8 cellular contexts compared by ENCODE assay signal in the genomic region with DNA sequence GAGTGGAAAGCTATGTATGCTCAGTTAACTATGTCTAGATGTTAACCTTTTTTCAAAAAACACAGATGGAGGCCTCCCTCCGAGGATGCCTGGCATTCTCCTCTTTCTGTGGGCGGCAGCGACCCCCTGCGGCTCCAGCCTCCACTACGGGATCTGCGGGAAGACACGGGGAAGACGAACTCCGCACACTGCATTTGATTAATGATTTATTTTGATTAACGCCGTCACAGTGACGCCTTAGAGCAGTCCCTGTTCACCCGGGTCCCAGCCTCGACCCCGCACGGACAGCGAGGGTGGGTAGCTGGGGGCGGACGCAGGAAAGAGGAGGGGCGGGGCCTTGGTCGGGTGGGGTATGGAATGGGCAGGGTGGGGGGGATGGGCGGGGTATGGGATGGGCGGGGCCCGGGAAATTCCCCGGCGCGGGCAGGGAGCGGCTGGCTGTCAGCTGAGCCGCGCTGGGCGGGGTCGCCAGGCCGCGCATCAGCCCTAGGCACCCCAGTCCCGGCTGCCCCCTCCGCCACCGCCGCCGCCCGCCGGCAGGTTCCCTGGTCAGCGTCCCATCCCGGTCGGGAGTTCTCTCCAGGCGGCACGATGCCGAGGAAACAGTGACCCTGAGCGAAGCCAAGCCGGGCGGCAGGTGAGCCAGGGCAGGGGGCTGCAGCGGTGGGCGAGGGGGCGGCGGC. TPM values are rescaled to one million over a fixed set of nuclear protein-coding genes. Genes with fewer than 3 reads are reported as not detected.
A peak's percentile ranks its signal among the peaks of the same experiment; 100 is the strongest.
DNase-seq lines count a peak whose midpoint lies in the region; ATAC-seq and TF ChIP-seq lines count a peak whose summit lies in the region.

Gene OPTN, plus strand, starts transcription at position 498 of the 683 bp plus-strand sequence. CDS start 8,960 bp downstream, outside the sequence.

- H3K27me3 Mint-ChIP-seq in Caco-2 (ENCODE audit: insufficient read depth, unreplicated experiment): no peaks in the 10 kb centered on the region
- H3K27me3 Mint-ChIP-seq in activated T-helper 1 cell treated with anti-CD3 and anti-CD28 coated beads, Interleukin-12 subunit alpha, Interleukin-12 subunit beta, Interleukin-2, Interleukin-4 antibody, amounts not matched to agents 30 ng/mL and 10 ng/mL and 1 ng/mL, durations not matched to agents 14 hours and 24 hours and 36 hours (ENCODE audit: insufficient read depth): no peaks in the 10 kb centered on the region
- H3K27me3 Mint-ChIP-seq in naive thymus-derived CD4-positive, alpha-beta T cell: no peaks in the 10 kb centered on the region

- H3K4me3 Mint-ChIP-seq in Caco-2 (ENCODE audit: unreplicated experiment): peak within 1 kb of the TSS; percentile 74
- H3K4me3 Mint-ChIP-seq in activated T-helper 1 cell treated with anti-CD3 and anti-CD28 coated beads, Interleukin-12 subunit alpha, Interleukin-12 subunit beta, Interleukin-2, Interleukin-4 antibody, amounts not matched to agents 30 ng/mL and 10 ng/mL and 1 ng/mL, durations not matched to agents 14 hours and 24 hours and 36 hours: peak within 1 kb of the TSS; percentile 93
- H3K4me3 Mint-ChIP-seq in naive thymus-derived CD4-positive, alpha-beta T cell: peak within 1 kb of the TSS; percentile 83 to 97 (median 96)

- H2AFZ ChIP-seq in PC-9: peak within 1 kb of the TSS; percentile 93
- peak within 1 kb of the TSS; percentile 81 for H2AFZ ChIP-seq in fibroblast of lung (ENCODE audit: low read length)

- H3K27me3 ChIP-seq in Caco-2 (replicated peaks; ENCODE audit: control insufficient read depth, insufficient read depth, low read length): no peaks in the 10 kb centered on the region
- H3K27me3 ChIP-seq in PC-9 (ENCODE audit: insufficient read depth, low read depth): no peaks in the 10 kb centered on the region
- no peaks in the 10 kb centered on the region for H3K27me3 ChIP-seq in fibroblast of lung (ENCODE audit: control insufficient read depth, insufficient read depth, low read length)
- H3K27me3 ChIP-seq in naive thymus-derived CD4-positive, alpha-beta T cell (ENCODE audit: control insufficient read depth in 2 of 2, insufficient read depth in 2 of 2, low read length in 2 of 2): no peaks in the 10 kb centered on the region

- peaks cover 13% of the 10 kb centered on the region for H3K36me3 Mint-ChIP-seq in Caco-2 (ENCODE audit: insufficient read depth, unreplicated experiment)
- peaks cover 18% of the 10 kb centered on the region for H3K36me3 Mint-ChIP-seq in activated T-helper 1 cell treated with anti-CD3 and anti-CD28 coated beads, Interleukin-12 subunit alpha, Interleukin-12 subunit beta, Interleukin-2, Interleukin-4 antibody, amounts not matched to agents 30 ng/mL and 10 ng/mL and 1 ng/mL, durations not matched to agents 14 hours and 24 hours and 36 hours (ENCODE audit: low read depth)
- H3K36me3 Mint-ChIP-seq in naive thymus-derived CD4-positive, alpha-beta T cell: peaks cover 0 to 22% (median 3%) of the 10 kb centered on the region in 5 donors

- CTCF ChIA-PET in Caco-2 (lab: Charles Lee): interaction anchor here (0.5 to 1.6 kb wide), 11 partner anchors 9 to 437 kb away, joined by 3 to 24 read pairs (median 6); partner anchors contain the start of gene MCM10
- CTCF ChIA-PET in PC-9 (lab: Charles Lee): interaction anchor here (0.6 to 0.7 kb wide), 3 partner anchors 48 to 515 kb away, joined by 4 to 14 read pairs (median 5); no protein-coding TSS in a partner anchor
- CTCF ChIA-PET in naive thymus-derived CD4-positive, alpha-beta T cell (lab: Charles Lee): interaction anchor here (0.7 to 1.2 kb wide), 8 partner anchors 9 to 443 kb away, joined by 3 to 9 read pairs (median 3); partner anchors contain the start of gene MCM10

- peaks cover 22% of the 10 kb centered on the region for H3K4me1 Mint-ChIP-seq in Caco-2 (ENCODE audit: low read depth, unreplicated experiment)
- H3K4me1 Mint-ChIP-seq in activated T-helper 1 cell treated with anti-CD3 and anti-CD28 coated beads, Interleukin-12 subunit alpha, Interleukin-12 subunit beta, Interleukin-2, Interleukin-4 antibody, amounts not matched to agents 30 ng/mL and 10 ng/mL and 1 ng/mL, durations not matched to agents 14 hours and 24 hours and 36 hours (ENCODE audit: low read depth): peaks cover 55% of the 10 kb centered on the region
- H3K4me1 Mint-ChIP-seq in naive thymus-derived CD4-positive, alpha-beta T cell: peaks cover 28 to 52% (median 49%) of the 10 kb centered on the region in 7 donors

- peak within 1 kb of the TSS; percentile 48 for H3K27ac Mint-ChIP-seq in Caco-2 (ENCODE audit: unreplicated experiment)
- peak within 1 kb of the TSS; percentile 92 for H3K27ac Mint-ChIP-seq in activated T-helper 1 cell treated with anti-CD3 and anti-CD28 coated beads, Interleukin-12 subunit alpha, Interleukin-12 subunit beta, Interleukin-2, Interleukin-4 antibody, amounts not matched to agents 30 ng/mL and 10 ng/mL and 1 ng/mL, durations not matched to agents 14 hours and 24 hours and 36 hours
- H3K27ac Mint-ChIP-seq in naive thymus-derived CD4-positive, alpha-beta T cell: peak within 1 kb of the TSS; percentile 88 to 98 (median 94)

- POLR2A ChIA-PET in Caco-2 (lab: Charles Lee): interaction anchor here (0.6 to 0.9 kb wide), 3 partner anchors 9 to 1121 kb away, joined by 3 to 5 read pairs (median 3); no protein-coding TSS in a partner anchor
- POLR2A ChIA-PET in PC-9 (lab: Charles Lee; ENCODE audit: unreplicated experiment): interaction anchor here (0.5 to 0.6 kb wide), 2 partner anchors 21 to 1553 kb away, joined by 16 to 41 read pairs; no protein-coding TSS in a partner anchor
- POLR2A ChIA-PET in naive thymus-derived CD4-positive, alpha-beta T cell (lab: Charles Lee): interaction anchor here (0.6 to 2.4 kb wide), 8 partner anchors 8 to 1550 kb away, joined by 3 to 11 read pairs (median 4); no protein-coding TSS in a partner anchor

- no peaks in the 10 kb centered on the region for H3K9me3 ChIP-seq in Caco-2
- H3K9me3 ChIP-seq in PC-9 (ENCODE audit: insufficient read depth, low read depth): no peaks in the 10 kb centered on the region
- no peaks in the 10 kb centered on the region for H3K9me3 ChIP-seq in fibroblast of lung (ENCODE audit: control insufficient read depth, insufficient read depth, low read depth, low read length)
- no peaks in the 10 kb centered on the region for H3K9me3 ChIP-seq in naive thymus-derived CD4-positive, alpha-beta T cell (ENCODE audit: control insufficient read depth in 2 of 3, low read length in 3 of 3)

- peaks cover 11% of the 10 kb centered on the region; the same call in 1 of the 2 replicates for H3K4me1 ChIP-seq in Caco-2
- H3K4me1 ChIP-seq in PC-9 (replicated peaks; ENCODE audit: insufficient read depth): 0 out of 2 replicates have a peak, but pooled peaks cover 3% of the 10 kb centered on the region
- peaks cover 4% of the 10 kb centered on the region for H3K4me1 ChIP-seq in fibroblast of lung (ENCODE audit: control insufficient read depth, extremely low read depth, insufficient read depth, low read length)
- H3K4me1 ChIP-seq in naive thymus-derived CD4-positive, alpha-beta T cell (ENCODE audit: control insufficient read depth in 2 of 2, insufficient read depth in 2 of 2, low read length in 2 of 2): peaks cover 6 to 21% of the 10 kb centered on the region in 2 donors

- H3K9me2 ChIP-seq in PC-9 (ENCODE audit: insufficient read depth): no peaks in the 10 kb centered on the region

- H3K9ac ChIP-seq in fibroblast of lung (ENCODE audit: insufficient read depth, low read length): peak within 1 kb of the TSS; percentile 93

- intact Hi-C loops in Caco-2 (cut with micrococcal nuclease; ENCODE audit: unreplicated experiment): loop anchor here (1.0 kb wide), 3 partner anchors 7 to 198 kb away; partner anchors contain the start of gene MCM10
- intact Hi-C loops in PC-9 (cut with micrococcal nuclease; ENCODE audit: unreplicated experiment): loop anchor here (1.0 kb wide), 2 partner anchors 61 to 202 kb away; partner anchors contain the start of gene MCM10
- intact Hi-C loops in activated T-helper 1 cell treated with anti-CD3 and anti-CD28 coated beads, Interleukin-12 subunit alpha, Interleukin-12 subunit beta, Interleukin-2, Interleukin-4 antibody, amounts not matched to agents 30 ng/mL and 10 ng/mL and 1 ng/mL, durations not matched to agents 14 hours and 24 hours and 36 hours (cut with micrococcal nuclease): loop anchor here (1.0 to 10.0 kb wide), 7 partner anchors 25 to 904 kb away; partner anchors contain the start of genes CAMK1D, CDC123, MCM10 and SEPHS1
- intact Hi-C loops in naive thymus-derived CD4-positive, alpha-beta T cell (cut with micrococcal nuclease): loop anchor here (1.0 to 10.0 kb wide), 19 partner anchors 8 to 1057 kb away; partner anchors contain the start of genes MCM10 (in 2 of the 2), SEPHS1 (in 2 of the 2) and PRPF18 (in 1 of the 2)

- BruUV-seq in Caco-2 (replicated peaks; lab: Mats Ljungman, UMichigan): no TSS peak
- BruUV-seq in PC-9 (replicated peaks; lab: Mats Ljungman, UMichigan): no TSS peak

- TF ChIP-seq CTCF in Caco-2 (IDR thresholded peaks at IDR 0.05; ENCODE audit: insufficient read depth in 1 of 2, low read depth in 1 of 2, low read length in 1 of 2, severe bottlenecking in 1 of 2, unreplicated experiment in 1 of 2) (peak; percentile 87 to 96), PC-9 (conservative IDR thresholded peaks at IDR 0.05) (peak; percentile 71), fibroblast of lung (conservative IDR thresholded peaks at IDR 0.05 in 1 of 2, IDR thresholded peaks at IDR 0.05 in 1 of 2; ENCODE audit: low read depth in 1 of 2, low read length in 2 of 2) (peak; percentile 78 to 85)

- H3K79me2 ChIP-seq in PC-9 (ENCODE audit: low read depth) (no peaks in the 10 kb centered on the region), fibroblast of lung (ENCODE audit: control insufficient read depth, insufficient read depth, low read length) (peaks cover 39% of the 10 kb centered on the region)

- peak within 1 kb of the TSS; percentile 93 for H3K4me3 ChIP-seq in Caco-2 (ENCODE audit: low read depth, low read length)
- peak within 1 kb of the TSS; percentile 70 for H3K4me3 ChIP-seq in PC-9
- peak within 1 kb of the TSS; percentile 63 to 95 (median 84) for H3K4me3 ChIP-seq in fibroblast of lung (replicated peaks in 1 of 4; ENCODE audit: control extremely low read depth in 1 of 4, insufficient read depth in 1 of 4, low read depth in 3 of 4, low read length in 4 of 4)
- peak within 1 kb of the TSS; percentile 82 for H3K4me3 ChIP-seq in naive thymus-derived CD4-positive, alpha-beta T cell (ENCODE audit: low read length)

- H3K27ac ChIP-seq in PC-9: peak within 1 kb of the TSS; percentile 38; the same call in 1 of the 2 replicates
- peak within 1 kb of the TSS; percentile 91 for H3K27ac ChIP-seq in fibroblast of lung (ENCODE audit: insufficient read depth, low read length)
- H3K27ac ChIP-seq in naive thymus-derived CD4-positive, alpha-beta T cell (ENCODE audit: low read depth, low read length): peak within 1 kb of the TSS; percentile 92

- H3K9me3 Mint-ChIP-seq in Caco-2 (ENCODE audit: unreplicated experiment): no peaks in the 10 kb centered on the region
- H3K9me3 Mint-ChIP-seq in activated T-helper 1 cell treated with anti-CD3 and anti-CD28 coated beads, Interleukin-12 subunit alpha, Interleukin-12 subunit beta, Interleukin-2, Interleukin-4 antibody, amounts not matched to agents 30 ng/mL and 10 ng/mL and 1 ng/mL, durations not matched to agents 14 hours and 24 hours and 36 hours: no peaks in the 10 kb centered on the region
- no peaks in the 10 kb centered on the region for H3K9me3 Mint-ChIP-seq in naive thymus-derived CD4-positive, alpha-beta T cell

- peaks cover 7% of the 10 kb centered on the region for H3F3A ChIP-seq in PC-9 (ENCODE audit: insufficient read depth, low read depth)

- H3K4me2 ChIP-seq in PC-9 (peak within 1 kb of the TSS; percentile 87), fibroblast of lung (ENCODE audit: extremely low read depth, insufficient read depth, low read length) (peak within 1 kb of the TSS; percentile 99)

- DNase-seq in Caco-2 (peak; percentile 88 to 93), HS-5 (ENCODE audit: low read depth) (peak; percentile 48), PC-9 (peak; percentile 61 to 77), fibroblast of lung (ENCODE audit: low read depth in 2 of 2) (peak; percentile 77 to 83)
- DNase-seq in activated T-helper 1 cell treated with anti-CD3 and anti-CD28 coated beads, Interleukin-12 subunit alpha, Interleukin-12 subunit beta, Interleukin-2, Interleukin-4 antibody, amounts not matched to agents 30 ng/mL and 10 ng/mL and 1 ng/mL, durations not matched to agents 14 hours and 24 hours and 36 hours (ENCODE audit: low spot score): peak; percentile 73
- DNase-seq in naive thymus-derived CD4-positive, alpha-beta T cell: peak; percentile 61 to 85 (median 80)
- peak; percentile 78 to 92 (median 82) for DNase-seq in stimulated activated naive CD4-positive, alpha-beta T cell (lab: John Stamatoyannopoulos, UW)

- no peaks in the 10 kb centered on the region for H3K36me3 ChIP-seq in Caco-2 (ENCODE audit: control insufficient read depth, insufficient read depth, low read length)
- no peaks in the 10 kb centered on the region for H3K36me3 ChIP-seq in PC-9 (ENCODE audit: low read depth)
- H3K36me3 ChIP-seq in fibroblast of lung (ENCODE audit: control insufficient read depth, insufficient read depth, low read length): peaks cover 2% of the 10 kb centered on the region
- no peaks in the 10 kb centered on the region for H3K36me3 ChIP-seq in naive thymus-derived CD4-positive, alpha-beta T cell (ENCODE audit: control insufficient read depth in 2 of 3, insufficient read depth in 3 of 3, low read length in 3 of 3)

- peak; percentile 69 for ATAC-seq in GM19463 (IDR thresholded peaks at IDR 0.05; ENCODE audit: unreplicated experiment)
- peak; percentile 90 for ATAC-seq in naive thymus-derived CD4-positive, alpha-beta T cell

- H4K20me1 ChIP-seq in PC-9 (ENCODE audit: insufficient read depth) (no peaks in the 10 kb centered on the region), fibroblast of lung (ENCODE audit: control insufficient read depth, extremely low read depth, insufficient read depth, low read length) (no peaks in the 10 kb centered on the region)

RNA-seq across cellular contexts. Expression of gene OPTN, which starts in this region (rescaled TPM):
- total RNA-seq in Caco-2 (2022) (59.6 and 70.9 TPM in 2 replicates), PC-9 (2021) (26.6 and 26.8 TPM in 2 replicates), fibroblast of lung (99.6 and 156 TPM in 2 replicates)
- total RNA-seq in activated T-helper 1 cell treated with anti-CD3 and anti-CD28 coated beads, Interleukin-12 subunit alpha, Interleukin-12 subunit beta, Interleukin-2, Interleukin-4 antibody, amounts not matched to agents 30 ng/mL and 10 ng/mL and 1 ng/mL, durations not matched to agents 14 hours and 24 hours and 36 hours: 52.6 and 54.1 TPM in 2 replicates
- polyA plus RNA-seq in fibroblast of lung: 82.9 and 139 TPM in 2 replicates
- 133 and 178 TPM in 2 replicates for polyA plus RNA-seq in fibroblast of lung (2012)
- 41.9 and 63.1 TPM in 2 replicates for polyA minus RNA-seq in fibroblast of lung (ENCODE audit: low replicate concordance)
- 100 to 1,000 TPM in 1 of 5 experiments, 10 to 100 TPM in 4; 59.3 to 146 (median 60.0) TPM for total RNA-seq in naive thymus-derived CD4-positive, alpha-beta T cell
- polyA plus RNA-seq in naive thymus-derived CD4-positive, alpha-beta T cell: 10 to 100 TPM; 34.3 to 45.9 TPM

Comparison
In these comparisons a context has a peak if more than half of its experiments do, and no peak if none do; other contexts are left out.
1. Peak in every context shown above with its lines: DNase-seq, ATAC-seq, H3K4me3 ChIP-seq and H3K27ac ChIP-seq.
2. H3K27ac ChIP-seq: peak in every context shown above with its lines; median percentile 92 in naive thymus-derived CD4-positive, alpha-beta T cell; 91 in fibroblast of lung; 38 in PC-9.